8 cellular contexts compared by ENCODE assay signal in the genomic region with DNA sequence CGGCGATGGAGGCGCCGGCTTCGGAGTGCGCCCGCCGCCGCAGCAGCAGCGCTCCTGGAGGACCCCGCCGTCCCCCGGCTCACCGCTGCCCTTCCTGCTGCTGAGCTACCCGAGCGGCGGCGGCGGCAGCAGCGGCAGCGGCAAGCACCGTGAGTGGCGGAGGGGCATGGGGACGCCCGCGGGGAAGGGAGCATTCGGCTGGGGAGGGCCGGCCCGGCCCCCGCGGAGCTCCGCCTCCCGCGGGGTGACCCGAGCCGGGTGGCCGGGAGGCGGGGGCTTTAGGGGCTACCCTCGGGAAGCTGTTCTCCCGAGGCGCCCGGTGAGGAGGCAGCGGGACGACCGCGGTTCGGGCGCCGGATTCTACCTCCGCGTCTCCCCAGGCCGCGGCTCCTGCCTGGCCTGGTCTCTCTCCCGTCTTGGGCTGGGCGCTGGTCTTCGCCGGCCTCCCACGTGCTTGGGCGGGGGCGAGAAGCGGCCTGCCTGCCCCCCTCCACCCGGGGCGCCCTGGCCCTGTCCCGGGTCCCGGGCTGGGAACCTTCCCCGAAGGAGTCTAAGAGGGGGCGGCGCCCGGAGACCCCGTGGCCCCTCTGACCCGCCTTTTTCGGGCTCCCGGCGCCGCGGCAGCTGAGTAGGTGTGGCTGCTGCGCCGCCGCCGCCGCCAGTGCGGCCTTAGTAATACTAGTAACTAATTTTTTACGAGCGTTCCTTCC. TPM values are rescaled to one million over a fixed set of nuclear protein-coding genes. Genes with fewer than 3 reads are reported as not detected.
DNase-seq lines count a peak whose midpoint lies in the region; ATAC-seq and TF ChIP-seq lines count a peak whose summit lies in the region.

No MANE protein-coding gene starts in this region.

- H3K36me3 Mint-ChIP-seq in activated T-helper 1 cell treated with anti-CD3 and anti-CD28 coated beads, Interleukin-12 subunit alpha, Interleukin-12 subunit beta, Interleukin-2, Interleukin-4 antibody, amounts not matched to agents 30 ng/mL and 10 ng/mL and 1 ng/mL, durations not matched to agents 14 hours and 24 hours and 36 hours (ENCODE audit: low read depth): no peaks in the 10 kb centered on the region
- H3K36me3 Mint-ChIP-seq in naive thymus-derived CD8-positive, alpha-beta T cell: peaks cover 0 to 5% (median 0%) of the 10 kb centered on the region in 3 donors

- no peaks in the 10 kb centered on the region for H3K9me3 ChIP-seq in Panc1 (ENCODE audit: control insufficient read depth, insufficient read depth, low read depth, low read length)

- H3K4me3 Mint-ChIP-seq in activated T-helper 1 cell treated with anti-CD3 and anti-CD28 coated beads, Interleukin-12 subunit alpha, Interleukin-12 subunit beta, Interleukin-2, Interleukin-4 antibody, amounts not matched to agents 30 ng/mL and 10 ng/mL and 1 ng/mL, durations not matched to agents 14 hours and 24 hours and 36 hours: peak overlapping the region; percentile 94
- peak overlapping the region; percentile 86 to 99 (median 93) for H3K4me3 Mint-ChIP-seq in naive thymus-derived CD8-positive, alpha-beta T cell
- H3K4me3 Mint-ChIP-seq in stimulated activated naive CD8-positive, alpha-beta T cell treated with anti-CD3 and anti-CD28 coated beads, Interleukin-15, amount 100 ng/mL, for 72 hours: peak overlapping the region; percentile 94 to 97

- H3K27me3 ChIP-seq in Panc1 (ENCODE audit: control insufficient read depth, insufficient read depth, low read length): no peaks in the 10 kb centered on the region

- DNase-seq in D341Med (ENCODE audit: low spot score) (peak; percentile 86), Panc1 (ENCODE audit: low read depth, low spot score) (no peak), fibroblast of gingiva (ENCODE audit: low read depth) (peak; percentile 63)
- peak; percentile 57 for DNase-seq in activated T-helper 1 cell treated with anti-CD3 and anti-CD28 coated beads, Interleukin-12 subunit alpha, Interleukin-12 subunit beta, Interleukin-2, Interleukin-4 antibody, amounts not matched to agents 30 ng/mL and 10 ng/mL and 1 ng/mL, durations not matched to agents 14 hours and 24 hours and 36 hours (ENCODE audit: low spot score)
- peak; percentile 62 to 85 (median 72) for DNase-seq in naive thymus-derived CD8-positive, alpha-beta T cell
- DNase-seq in stimulated activated naive CD8-positive, alpha-beta T cell treated with anti-CD3 and anti-CD28 coated beads, Interleukin-15, amount 100 ng/mL, for 72 hours: peak; percentile 81 to 84

- peak overlapping the region; percentile 67 to 82 for H3K4me3 ChIP-seq in Panc1 (ENCODE audit: low read depth in 2 of 2, low read length in 2 of 2)

- no TSS peak for BruUV-seq in Panc1 (replicated peaks; lab: Mats Ljungman, UMichigan)

- POLR2A ChIA-PET in Panc1 (lab: Charles Lee): interaction anchor here (0.6 to 0.9 kb wide), 2 partner anchors 14 to 134 kb away, joined by 4 to 12 read pairs; no protein-coding TSS in a partner anchor
- POLR2A ChIA-PET in naive thymus-derived CD8-positive, alpha-beta T cell (lab: Charles Lee): interaction anchor here (0.6 to 8.3 kb wide), 15 partner anchors 13 to 224 kb away, joined by 3 to 124 read pairs (median 4); a partner anchor contains a TSS

- no peaks in the 10 kb centered on the region for H3K36me3 ChIP-seq in Panc1 (ENCODE audit: control insufficient read depth, insufficient read depth, low read length)

- peak overlapping the region; percentile 87 for H3K27ac ChIP-seq in Panc1 (ENCODE audit: low read length)

- H3K9me3 Mint-ChIP-seq in activated T-helper 1 cell treated with anti-CD3 and anti-CD28 coated beads, Interleukin-12 subunit alpha, Interleukin-12 subunit beta, Interleukin-2, Interleukin-4 antibody, amounts not matched to agents 30 ng/mL and 10 ng/mL and 1 ng/mL, durations not matched to agents 14 hours and 24 hours and 36 hours: no peaks in the 10 kb centered on the region
- no peaks in the 10 kb centered on the region for H3K9me3 Mint-ChIP-seq in naive thymus-derived CD8-positive, alpha-beta T cell
- no peaks in the 10 kb centered on the region for H3K9me3 Mint-ChIP-seq in stimulated activated naive CD8-positive, alpha-beta T cell treated with anti-CD3 and anti-CD28 coated beads, Interleukin-15, amount 100 ng/mL, for 72 hours

- intact Hi-C loops in Panc1 (cut with micrococcal nuclease; ENCODE audit: unreplicated experiment): loop anchor here (2.0 kb wide), 1 partner anchor 16 kb away; a partner anchor contains a TSS
- intact Hi-C loops in activated T-helper 1 cell treated with anti-CD3 and anti-CD28 coated beads, Interleukin-12 subunit alpha, Interleukin-12 subunit beta, Interleukin-2, Interleukin-4 antibody, amounts not matched to agents 30 ng/mL and 10 ng/mL and 1 ng/mL, durations not matched to agents 14 hours and 24 hours and 36 hours (cut with micrococcal nuclease): loop anchor here (1.0 to 5.0 kb wide), 7 partner anchors 17 to 288 kb away; a partner anchor contains a TSS

- in situ Hi-C loops in Panc1 (cut with HindIII; ENCODE audit: low pct_unique_long_range_greater_than_20kb, low sequenced_read_pairs): no loop called here

- CTCF ChIA-PET in Panc1 (lab: Charles Lee): interaction anchor here (0.6 to 0.7 kb wide), 2 partner anchors 26 to 49 kb away, joined by 3 to 5 read pairs; no protein-coding TSS in a partner anchor

- peaks cover 28% of the 10 kb centered on the region for H3K4me1 Mint-ChIP-seq in activated T-helper 1 cell treated with anti-CD3 and anti-CD28 coated beads, Interleukin-12 subunit alpha, Interleukin-12 subunit beta, Interleukin-2, Interleukin-4 antibody, amounts not matched to agents 30 ng/mL and 10 ng/mL and 1 ng/mL, durations not matched to agents 14 hours and 24 hours and 36 hours (ENCODE audit: low read depth)
- peaks cover 16 to 42% (median 37%) of the 10 kb centered on the region in 4 donors for H3K4me1 Mint-ChIP-seq in naive thymus-derived CD8-positive, alpha-beta T cell
- H3K4me1 Mint-ChIP-seq in stimulated activated naive CD8-positive, alpha-beta T cell treated with anti-CD3 and anti-CD28 coated beads, Interleukin-15, amount 100 ng/mL, for 72 hours: peaks cover 33% of the 10 kb centered on the region

- peaks cover 22% of the 10 kb centered on the region for H3K4me1 ChIP-seq in Panc1 (ENCODE audit: control insufficient read depth, insufficient read depth, low read length)

- H3K27me3 Mint-ChIP-seq in activated T-helper 1 cell treated with anti-CD3 and anti-CD28 coated beads, Interleukin-12 subunit alpha, Interleukin-12 subunit beta, Interleukin-2, Interleukin-4 antibody, amounts not matched to agents 30 ng/mL and 10 ng/mL and 1 ng/mL, durations not matched to agents 14 hours and 24 hours and 36 hours (ENCODE audit: insufficient read depth): peaks cover 3% of the 10 kb centered on the region
- H3K27me3 Mint-ChIP-seq in naive thymus-derived CD8-positive, alpha-beta T cell: no peaks in the 10 kb centered on the region
- H3K27me3 Mint-ChIP-seq in stimulated activated naive CD8-positive, alpha-beta T cell treated with anti-CD3 and anti-CD28 coated beads, Interleukin-15, amount 100 ng/mL, for 72 hours: no peaks in the 10 kb centered on the region

- peak; percentile 45 for ATAC-seq in GM19468 (IDR thresholded peaks at IDR 0.05; ENCODE audit: extremely low read depth, unreplicated experiment)
- peak; percentile 29 for ATAC-seq in HG03575 (IDR thresholded peaks at IDR 0.05; ENCODE audit: extremely low read depth, insufficient number of reproducible peaks, low FRiP score, unreplicated experiment)
- ATAC-seq in Panc1: peak; percentile 85
- peak; percentile 75 to 76 for ATAC-seq in naive thymus-derived CD8-positive, alpha-beta T cell
- peak; percentile 84 for ATAC-seq in stimulated activated naive CD8-positive, alpha-beta T cell treated with anti-CD3 and anti-CD28 coated beads, Interleukin-15, amount 100 ng/mL, for 72 hours

- TF ChIP-seq CTCF in Panc1 (IDR thresholded peaks at IDR 0.05): no peak; the same call in 1 of the 2 replicates

- peak overlapping the region; percentile 90 for H3K27ac Mint-ChIP-seq in activated T-helper 1 cell treated with anti-CD3 and anti-CD28 coated beads, Interleukin-12 subunit alpha, Interleukin-12 subunit beta, Interleukin-2, Interleukin-4 antibody, amounts not matched to agents 30 ng/mL and 10 ng/mL and 1 ng/mL, durations not matched to agents 14 hours and 24 hours and 36 hours
- H3K27ac Mint-ChIP-seq in naive thymus-derived CD8-positive, alpha-beta T cell: peak overlapping the region; percentile 89 to 98 (median 95)
- peak overlapping the region; percentile 95 for H3K27ac Mint-ChIP-seq in stimulated activated naive CD8-positive, alpha-beta T cell treated with anti-CD3 and anti-CD28 coated beads, Interleukin-15, amount 100 ng/mL, for 72 hours

RNA-seq across cellular contexts. Expression of a gene that starts 16.5 kb away (rescaled TPM):
- 29.6 TPM for total RNA-seq in Panc1 (2021; ENCODE audit: unreplicated experiment)
- polyA plus RNA-seq in Panc1 (2012; ENCODE audit: insufficient read length): 16.2 TPM
- total RNA-seq in activated T-helper 1 cell treated with anti-CD3 and anti-CD28 coated beads, Interleukin-12 subunit alpha, Interleukin-12 subunit beta, Interleukin-2, Interleukin-4 antibody, amounts not matched to agents 30 ng/mL and 10 ng/mL and 1 ng/mL, durations not matched to agents 14 hours and 24 hours and 36 hours: 12.5 and 13.4 TPM in 2 replicates
- 10 to 100 TPM; 41.9 to 42.9 TPM for total RNA-seq in naive thymus-derived CD8-positive, alpha-beta T cell
- 1 to 10 TPM; 8.4 to 9.3 (median 8.6) TPM for polyA plus RNA-seq in naive thymus-derived CD8-positive, alpha-beta T cell

RNA-seq across cellular contexts. Expression of a gene that starts 17.0 kb away (rescaled TPM):
- total RNA-seq in Panc1 (2021; ENCODE audit: unreplicated experiment): 20.6 TPM
- 25.7 TPM for polyA plus RNA-seq in Panc1 (2012; ENCODE audit: insufficient read length)
- total RNA-seq in activated T-helper 1 cell treated with anti-CD3 and anti-CD28 coated beads, Interleukin-12 subunit alpha, Interleukin-12 subunit beta, Interleukin-2, Interleukin-4 antibody, amounts not matched to agents 30 ng/mL and 10 ng/mL and 1 ng/mL, durations not matched to agents 14 hours and 24 hours and 36 hours: 51.5 and 52.8 TPM in 2 replicates
- 10 to 100 TPM; 44.5 to 44.7 TPM for total RNA-seq in naive thymus-derived CD8-positive, alpha-beta T cell
- polyA plus RNA-seq in naive thymus-derived CD8-positive, alpha-beta T cell: 10 to 100 TPM in 2 of 3 donors, 1 to 10 TPM in 1; 9.7 to 20.3 (median 13.9) TPM

RNA-seq across cellular contexts. Expression of a gene that starts 39.0 kb away (rescaled TPM):
- 0.36 TPM for total RNA-seq in Panc1 (2021; ENCODE audit: unreplicated experiment)
- polyA plus RNA-seq in Panc1 (2012; ENCODE audit: insufficient read length): not detected
- not detected in 2 replicates for total RNA-seq in activated T-helper 1 cell treated with anti-CD3 and anti-CD28 coated beads, Interleukin-12 subunit alpha, Interleukin-12 subunit beta, Interleukin-2, Interleukin-4 antibody, amounts not matched to agents 30 ng/mL and 10 ng/mL and 1 ng/mL, durations not matched to agents 14 hours and 24 hours and 36 hours
- total RNA-seq in naive thymus-derived CD8-positive, alpha-beta T cell: 1 to 10 TPM; 4.7 to 6.9 TPM
- 1 to 10 TPM in 2 of 3 donors, under 1 TPM in 1; 0.17 to 3.1 (median 2.7) TPM for polyA plus RNA-seq in naive thymus-derived CD8-positive, alpha-beta T cell

Comparison
In these comparisons a context has a peak if more than half of its experiments do, and no peak if none do; other contexts are left out.
1. ATAC-seq: peak in every context shown above with its lines; median percentile 85 in Panc1; 84 in stimulated activated naive CD8-positive, alpha-beta T cell treated with anti-CD3 and anti-CD28 coated beads, Interleukin-15, amount 100 ng/mL, for 72 hours; 76 in naive thymus-derived CD8-positive, alpha-beta T cell; 45 in GM19468; 29 in HG03575.